14 cellular contexts compared by ENCODE assay signal in the genomic region with DNA sequence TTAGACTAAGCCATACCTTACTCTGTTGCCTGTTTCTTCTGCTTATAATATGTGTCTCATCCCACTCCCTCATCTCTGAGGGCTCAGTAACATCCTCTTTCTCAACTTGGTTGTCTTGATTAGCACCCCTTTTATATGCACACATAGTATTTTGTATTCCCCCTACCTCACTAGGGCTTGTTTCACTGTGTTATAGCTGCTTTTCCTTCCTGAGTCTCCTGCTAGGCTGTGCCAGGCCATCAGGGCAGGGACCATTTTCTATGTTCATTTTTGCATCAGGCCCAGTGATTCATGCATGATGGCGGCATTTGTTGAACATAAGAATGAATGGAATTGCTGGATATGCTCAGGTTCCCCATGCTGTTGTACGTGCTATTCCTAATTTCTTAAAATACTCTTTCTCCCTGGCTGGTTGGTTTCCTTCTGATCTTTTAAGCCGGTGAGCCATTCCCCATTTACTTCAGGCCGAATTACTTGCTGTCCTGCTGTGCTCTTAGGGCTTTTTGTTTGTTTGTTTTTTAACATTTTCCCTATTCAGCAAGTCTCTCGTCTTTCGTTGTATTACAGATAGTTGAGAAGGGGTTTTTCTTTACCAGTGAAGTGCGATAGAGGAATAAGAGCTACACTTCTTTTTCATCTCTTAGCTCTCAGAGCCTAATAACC.
"Had no signal": no experiment of that assay in that cellular context is flagged by ENCODE, and none has a peak within 500 bp of the region (broad histone marks: within the 10 kb centered on the region; RNA-seq: fewer than 3 reads in every experiment).

No MANE protein-coding gene starts in this region.

- H3K27ac ChIP-seq: epithelial cell of prostate, gastrocnemius medialis, heart left ventricle, neutrophil had no signal

- H3K4me3 Mint-ChIP-seq: activated T-helper 1 cell treated with anti-CD3 and anti-CD28 coated beads, Interleukin-12 subunit alpha, Interleukin-12 subunit beta, Interleukin-2, Interleukin-4 antibody, amounts not matched to agents 30 ng/mL and 10 ng/mL and 1 ng/mL, durations not matched to agents 14 hours and 24 hours and 36 hours; effector memory CD8-positive, alpha-beta T cell; naive B cell; stimulated activated memory B cell treated with anti-CD40 and anti-IgM and Interleukin-4, amounts not matched to agents 10 μg/mL and 1 μg/mL and 100 μg/mL, for 72 hours had no signal

- H3K27me3 ChIP-seq: gastrocnemius medialis, heart left ventricle, neutrophil had no signal

- ATAC-seq: activated CD4-positive, CD25-positive, alpha-beta regulatory T cell treated with anti-CD3 and anti-CD28 coated beads, Interleukin-2, amount 50 U/mL, for 24 hours; effector memory CD8-positive, alpha-beta T cell; gastrocnemius medialis; heart left ventricle; left lobe of liver; stimulated activated memory B cell treated with anti-CD40 and anti-IgM and Interleukin-4, amounts not matched to agents 10 μg/mL and 1 μg/mL and 100 μg/mL, for 72 hours had no signal

- H3K9me3 Mint-ChIP-seq: activated T-helper 1 cell treated with anti-CD3 and anti-CD28 coated beads, Interleukin-12 subunit alpha, Interleukin-12 subunit beta, Interleukin-2, Interleukin-4 antibody, amounts not matched to agents 30 ng/mL and 10 ng/mL and 1 ng/mL, durations not matched to agents 14 hours and 24 hours and 36 hours; effector memory CD8-positive, alpha-beta T cell; naive B cell; stimulated activated memory B cell treated with anti-CD40 and anti-IgM and Interleukin-4, amounts not matched to agents 10 μg/mL and 1 μg/mL and 100 μg/mL, for 72 hours had no signal

- H3K36me3 ChIP-seq: gastrocnemius medialis, heart left ventricle, neutrophil had no signal

- DNase-seq: activated CD4-positive, alpha-beta T cell treated with anti-CD3 and anti-CD28 coated beads, Interleukin-2, amount 50 U/mL, for 1 hour; anterior cingulate cortex; dermis blood vessel endothelial cell; effector memory CD8-positive, alpha-beta T cell; gastrocnemius medialis; heart left ventricle; islet precursor cell; naive B cell had no signal

- H3K4me3 ChIP-seq: gastrocnemius medialis, heart left ventricle had no signal

- H3K27me3 Mint-ChIP-seq: stimulated activated memory B cell treated with anti-CD40 and anti-IgM and Interleukin-4, amounts not matched to agents 10 μg/mL and 1 μg/mL and 100 μg/mL, for 72 hours had no signal

- H3K4me1 ChIP-seq: gastrocnemius medialis, heart left ventricle had no signal

- H3K9me3 ChIP-seq: gastrocnemius medialis, heart left ventricle, neutrophil had no signal

- H3K4me1 Mint-ChIP-seq: stimulated activated memory B cell treated with anti-CD40 and anti-IgM and Interleukin-4, amounts not matched to agents 10 μg/mL and 1 μg/mL and 100 μg/mL, for 72 hours had no signal

- H3K27ac Mint-ChIP-seq: activated T-helper 1 cell treated with anti-CD3 and anti-CD28 coated beads, Interleukin-12 subunit alpha, Interleukin-12 subunit beta, Interleukin-2, Interleukin-4 antibody, amounts not matched to agents 30 ng/mL and 10 ng/mL and 1 ng/mL, durations not matched to agents 14 hours and 24 hours and 36 hours; effector memory CD8-positive, alpha-beta T cell; naive B cell; stimulated activated memory B cell treated with anti-CD40 and anti-IgM and Interleukin-4, amounts not matched to agents 10 μg/mL and 1 μg/mL and 100 μg/mL, for 72 hours had no signal
